Comparison of ENCODE assay signal across 27 cellular contexts in genomic region chr10:12980713-12981306, GRCh38. TPM values are rescaled to one million over a fixed set of nuclear protein-coding genes. Genes with fewer than 3 reads are reported as not detected.
DNase-seq lines count a peak whose midpoint lies in the region; ATAC-seq, FAIRE-seq and TF ChIP-seq lines count a peak whose summit lies in the region.
"Had no signal": no experiment of that assay in that cellular context is flagged by ENCODE, and none has a peak within 500 bp of the region (broad histone marks: within the 10 kb centered on the region; RNA-seq: fewer than 3 reads in every experiment).

No MANE protein-coding gene starts in this region.

- peaks cover 12 to 22% (median 18%) of the 10 kb centered on the region in 11 experiments; a peak in 21 of 22 replicates for H3K9me3 ChIP-seq in BLaER1 treated with 17β-estradiol and CSF1 and Interleukin-3, amounts not matched to agents 10 nM and 100 nM (replicated peaks in 1 of 11)
- H3K9me3 ChIP-seq in astrocyte (ENCODE audit: insufficient read depth, low read depth, low read length), result peaks cover 6% of the 10 kb centered on the region
- H3K9me3 ChIP-seq: neutrophil, prostate gland had no signal

- H3K9ac ChIP-seq in BLaER1 treated with 17β-estradiol and CSF1 and Interleukin-3, amounts not matched to agents 10 nM and 100 nM, result peak overlapping the region in 4 of 11 experiments; percentile 19 to 57 (median 34); a peak in 5 of 22 replicates
- no peak overlapping the region for H3K9ac ChIP-seq in astrocyte (ENCODE audit: low read length)

- DNase-seq in astrocyte (ENCODE audit: low read depth) (no peak), nephron progenitor cell (no peak), HK-2 (ENCODE audit: unreplicated experiment) (no peak), hippocampal formation (lab: John Stamatoyannopoulos, UW) (no peak)
- DNase-seq: activated B cell treated with CpG ODN at 0.5 μM for 24 hours; activated CD4-positive, alpha-beta T cell treated with anti-CD3 and anti-CD28 coated beads, Interleukin-2, amount 50 U/mL, for 1 hour; activated CD8-positive, alpha-beta memory T cell treated with anti-CD3 and anti-CD28 coated beads, Interleukin-2, amount 10 ng/mL, durations not matched to agents 7 days and 5 days; activated naive CD4-positive, alpha-beta T cell treated with anti-CD3 and anti-CD28 coated beads, Interleukin-2, amount 50 U/mL, for 16 hours; Calu3; cortex of kidney; effector memory CD8-positive, alpha-beta T cell; heart left ventricle; NCI-H2107; NCI-H524; SHP77 treated with DMSO at 0.1 percent for 48 hours; stimulated activated CD4-positive, alpha-beta T cell treated with anti-CD3 and anti-CD28 coated beads, Interleukin-4, amount 100 ng/mL, for 24 hours; T1000 had no signal

- H3K27ac ChIP-seq in BLaER1 treated with 17β-estradiol and CSF1 and Interleukin-3, amounts not matched to agents 10 nM and 100 nM, result no peak overlapping the region
- peak overlapping the region; percentile 64 for H3K27ac ChIP-seq in astrocyte (ENCODE audit: low read depth, low read length)
- H3K27ac ChIP-seq: heart left ventricle, neutrophil, prostate gland had no signal

- H3K36me3 Mint-ChIP-seq in astrocyte (ENCODE audit: low read depth, unreplicated experiment) (peaks cover 9% of the 10 kb centered on the region), nephron progenitor cell (ENCODE audit: low read depth) (peaks cover 15% of the 10 kb centered on the region)
- H3K36me3 Mint-ChIP-seq: activated CD8-positive, alpha-beta memory T cell treated with anti-CD3 and anti-CD28 coated beads, Interleukin-2, amount 10 ng/mL, durations not matched to agents 7 days and 5 days; stimulated activated effector memory CD8-positive, alpha-beta T cell treated with anti-CD3 and anti-CD28 coated beads, Interleukin-12 subunit alpha, Interleukin-12 subunit beta, amount 100 ng/mL, for 72 hours had no signal

- peaks cover 27% of the 10 kb centered on the region for H3K4me1 Mint-ChIP-seq in astrocyte (ENCODE audit: low read depth, unreplicated experiment)
- H3K4me1 Mint-ChIP-seq in nephron progenitor cell, result peaks cover 61% of the 10 kb centered on the region
- H3K4me1 Mint-ChIP-seq: activated B cell treated with CpG ODN at 0.5 μM for 24 hours; activated CD8-positive, alpha-beta memory T cell treated with anti-CD3 and anti-CD28 coated beads, Interleukin-2, amount 10 ng/mL, durations not matched to agents 7 days and 5 days had no signal

- TF ChIP-seq EP300 in Ishikawa (IDR thresholded peaks at IDR 0.05; ENCODE audit: borderline replicate concordance), result no peak

- peaks cover 11% of the 10 kb centered on the region for H3K27me3 Mint-ChIP-seq in astrocyte (ENCODE audit: low read depth, unreplicated experiment)
- peaks cover 5% of the 10 kb centered on the region for H3K27me3 Mint-ChIP-seq in nephron progenitor cell (ENCODE audit: low read depth, poor library complexity)

- H3K4me2 ChIP-seq in BLaER1 treated with 17β-estradiol and CSF1 and Interleukin-3, amounts not matched to agents 10 nM and 100 nM, result peak overlapping the region; percentile 43 to 92 (median 66)
- H3K4me2 ChIP-seq in astrocyte (ENCODE audit: low read length), result peak overlapping the region; percentile 42

- H3K27me3 ChIP-seq in BLaER1 treated with 17β-estradiol and CSF1 and Interleukin-3, amounts not matched to agents 10 nM and 100 nM, result peaks cover 0 to 10% (median 0%) of the 10 kb centered on the region in 11 experiments; a peak in 2 of 22 replicates
- H3K27me3 ChIP-seq in astrocyte (ENCODE audit: insufficient read depth, low read length), result peaks cover 5% of the 10 kb centered on the region
- H3K27me3 ChIP-seq: neutrophil had no signal

- no peak for ATAC-seq in GM18868 (IDR thresholded peaks at IDR 0.05; ENCODE audit: unreplicated experiment)
- ATAC-seq: activated CD8-positive, alpha-beta memory T cell treated with anti-CD3 and anti-CD28 coated beads, Interleukin-2, amount 10 ng/mL, durations not matched to agents 7 days and 5 days; effector memory CD8-positive, alpha-beta T cell; heart left ventricle; sciatic nerve; stimulated activated effector memory CD8-positive, alpha-beta T cell treated with anti-CD3 and anti-CD28 coated beads, Interleukin-12 subunit alpha, Interleukin-12 subunit beta, amount 100 ng/mL, for 72 hours had no signal

- H3K79me2 ChIP-seq in astrocyte (ENCODE audit: insufficient read depth, low read length), result no peaks in the 10 kb centered on the region

- H3K4me1 ChIP-seq in BLaER1 treated with 17β-estradiol and CSF1 and Interleukin-3, amounts not matched to agents 10 nM and 100 nM, result peaks cover 18 to 36% (median 30%) of the 10 kb centered on the region in 10 experiments
- H3K4me1 ChIP-seq in astrocyte (ENCODE audit: insufficient read depth, low read length), result peaks cover 12% of the 10 kb centered on the region
- H3K4me1 ChIP-seq: prostate gland had no signal

- TF ChIP-seq CTCF in astrocyte (IDR thresholded peaks at IDR 0.05; ENCODE audit: insufficient read depth, low read depth, low read length) (no peak), nephron progenitor cell (IDR thresholded peaks at IDR 0.05) (no peak)

- H3K4me3 Mint-ChIP-seq in astrocyte (ENCODE audit: unreplicated experiment), result no peak overlapping the region
- H3K4me3 Mint-ChIP-seq in nephron progenitor cell, result peak overlapping the region; percentile 67
- H3K4me3 Mint-ChIP-seq: activated B cell treated with CpG ODN at 0.5 μM for 24 hours; activated CD8-positive, alpha-beta memory T cell treated with anti-CD3 and anti-CD28 coated beads, Interleukin-2, amount 10 ng/mL, durations not matched to agents 7 days and 5 days; effector memory CD8-positive, alpha-beta T cell; HFFc6; stimulated activated effector memory CD8-positive, alpha-beta T cell treated with anti-CD3 and anti-CD28 coated beads, Interleukin-12 subunit alpha, Interleukin-12 subunit beta, amount 100 ng/mL, for 72 hours had no signal

- no peaks in the 10 kb centered on the region for H3K36me3 ChIP-seq in BLaER1 treated with 17β-estradiol and CSF1 and Interleukin-3, amounts not matched to agents 10 nM and 100 nM
- no peaks in the 10 kb centered on the region for H3K36me3 ChIP-seq in astrocyte (ENCODE audit: insufficient read depth, low read length)
- H3K36me3 ChIP-seq: heart left ventricle, neutrophil, prostate gland had no signal

- peaks cover 6% of the 10 kb centered on the region for H3K9me3 Mint-ChIP-seq in astrocyte (ENCODE audit: unreplicated experiment)
- H3K9me3 Mint-ChIP-seq in nephron progenitor cell, result peaks cover 25% of the 10 kb centered on the region
- H3K9me3 Mint-ChIP-seq: effector memory CD8-positive, alpha-beta T cell; stimulated activated effector memory CD8-positive, alpha-beta T cell treated with anti-CD3 and anti-CD28 coated beads, Interleukin-12 subunit alpha, Interleukin-12 subunit beta, amount 100 ng/mL, for 72 hours had no signal

- no peaks in the 10 kb centered on the region for H4K20me1 ChIP-seq in BLaER1 treated with 17β-estradiol and CSF1 and Interleukin-3, amounts not matched to agents 10 nM and 100 nM
- H4K20me1 ChIP-seq in astrocyte (ENCODE audit: insufficient read depth, low read length), result no peaks in the 10 kb centered on the region

- H3K27ac Mint-ChIP-seq in astrocyte (ENCODE audit: unreplicated experiment) (no peak overlapping the region), nephron progenitor cell (peak overlapping the region; percentile 97)
- H3K27ac Mint-ChIP-seq: activated B cell treated with CpG ODN at 0.5 μM for 24 hours; activated CD8-positive, alpha-beta memory T cell treated with anti-CD3 and anti-CD28 coated beads, Interleukin-2, amount 10 ng/mL, durations not matched to agents 7 days and 5 days; effector memory CD8-positive, alpha-beta T cell; HFFc6; stimulated activated effector memory CD8-positive, alpha-beta T cell treated with anti-CD3 and anti-CD28 coated beads, Interleukin-12 subunit alpha, Interleukin-12 subunit beta, amount 100 ng/mL, for 72 hours had no signal

- H2AFZ ChIP-seq in astrocyte (ENCODE audit: low read depth, low read length), result no peak overlapping the region

- no peak for FAIRE-seq in astrocyte (lab: Jason Lieb, UNC)
- FAIRE-seq: bronchial epithelial cell, GM12892 had no signal

- H3K4me3 ChIP-seq in BLaER1 treated with 17β-estradiol and CSF1 and Interleukin-3, amounts not matched to agents 10 nM and 100 nM, result no peak overlapping the region
- no peak overlapping the region for H3K4me3 ChIP-seq in astrocyte (ENCODE audit: insufficient read depth, low read depth, low read length)
- H3K4me3 ChIP-seq: prostate gland had no signal

- TF ChIP-seq RAD21 in Ishikawa (IDR thresholded peaks at IDR 0.05; ENCODE audit: low read depth), result no peak

TF ChIP-seq in Ishikawa, 13 proteins besides CTCF, POLR2A, EP300 and RAD21:
- no peak for TF ChIP-seq CREB1 (IDR thresholded peaks at IDR 0.05; ENCODE audit: low read depth)
- no peak for TF ChIP-seq USF1 (IDR thresholded peaks at IDR 0.05)
- TF ChIP-seq YY1 (IDR thresholded peaks at IDR 0.05; ENCODE audit: low read depth), result no peak
- TF ChIP-seq NFIC (IDR thresholded peaks at IDR 0.05), result peak; percentile 13; the same call in 1 of the 2 replicates
- no peak for TF ChIP-seq TCF12 (IDR thresholded peaks at IDR 0.05; ENCODE audit: low read depth)

RNA-seq across cellular contexts. Expression of gene CCDC3, which starts 20.7 kb away (rescaled TPM):
- 25.8 and 52.1 TPM in 2 replicates for total RNA-seq in astrocyte
- total RNA-seq: Calu3 had no signal
